In genomic region chr22:18998998-18999397, GRCh38 we compare ENCODE assay signal across 12 cellular contexts.
DNase-seq lines count a peak whose midpoint lies in the region; ATAC-seq and TF ChIP-seq lines count a peak whose summit lies in the region.
"Had no signal": no experiment of that assay in that cellular context is flagged by ENCODE, and none has a peak within 500 bp of the region (broad histone marks: within the 10 kb centered on the region; RNA-seq: fewer than 3 reads in every experiment).

No MANE protein-coding gene starts in this region.

- no peaks in the 10 kb centered on the region for H3K36me3 Mint-ChIP-seq in neural crest cell (ENCODE audit: low read depth)
- H3K36me3 Mint-ChIP-seq in naive thymus-derived CD8-positive, alpha-beta T cell: no peaks in the 10 kb centered on the region
- H3K36me3 Mint-ChIP-seq: activated naive CD4-positive, alpha-beta T cell treated with anti-CD3 and anti-CD28 coated beads, Interleukin-2, amount 50 U/mL, for 72 hours; memory B cell had no signal

- no peak overlapping the region for H2AFZ ChIP-seq in GM23248

- H3K4me1 Mint-ChIP-seq in neural crest cell: peaks cover 5% of the 10 kb centered on the region
- H3K4me1 Mint-ChIP-seq in naive thymus-derived CD8-positive, alpha-beta T cell: no peaks in the 10 kb centered on the region
- H3K4me1 Mint-ChIP-seq: memory B cell had no signal

- DNase-seq in NCI-H82 (lab: John Stamatoyannopoulos, UW): peak; percentile 26
- DNase-seq in NCI-H82 treated with DMSO at 0.1 percent for 48 hours (lab: John Stamatoyannopoulos, UW; ENCODE audit: unreplicated experiment): no peak
- peak; percentile 5 for DNase-seq in GM23248
- DNase-seq in choroid plexus epithelial cell (ENCODE audit: low read depth): no peak
- DNase-seq in neural crest cell (ENCODE audit: low read depth, low spot score): peak; percentile 17
- no peak for DNase-seq in stimulated activated naive CD4-positive, alpha-beta T cell treated with Interleukin-2 at 50 U/mL for 16 hours (lab: John Stamatoyannopoulos, UW)
- DNase-seq in naive thymus-derived CD8-positive, alpha-beta T cell: no peak
- DNase-seq: dorsolateral prefrontal cortex, Karpas-422 had no signal

- no peaks in the 10 kb centered on the region for H3K9me2 ChIP-seq in GM23248 (ENCODE audit: insufficient read depth)

- 14 to 15% methylated on average over 12 of the region's 12 CpGs for WGBS in GM23248 (ENCODE audit: low coverage in 1 of 2, low lambda C conversion rate in 2 of 2, missing lambda C conversion rate in 2 of 2), 2 experiments

- no peak overlapping the region for H3K4me2 ChIP-seq in GM23248 (ENCODE audit: unreplicated experiment)

- H3F3A ChIP-seq in GM23248 (ENCODE audit: insufficient read depth): no peaks in the 10 kb centered on the region

- H3K27ac Mint-ChIP-seq in neural crest cell (ENCODE audit: unreplicated experiment): no peak overlapping the region
- no peak overlapping the region for H3K27ac Mint-ChIP-seq in naive thymus-derived CD8-positive, alpha-beta T cell
- H3K27ac Mint-ChIP-seq: activated naive CD4-positive, alpha-beta T cell treated with anti-CD3 and anti-CD28 coated beads, Interleukin-2, amount 50 U/mL, for 72 hours; memory B cell had no signal

- in situ Hi-C loops in GM23248 (cut with MboI): no loop called here

- peaks cover 20% of the 10 kb centered on the region for H3K27me3 Mint-ChIP-seq in neural crest cell (ENCODE audit: low read depth)
- H3K27me3 Mint-ChIP-seq in naive thymus-derived CD8-positive, alpha-beta T cell: peaks cover 0 to 31% (median 18%) of the 10 kb centered on the region in 5 donors

- H3K27ac ChIP-seq in GM23248: no peak overlapping the region

- ATAC-seq in GM18861 (IDR thresholded peaks at IDR 0.05; ENCODE audit: unreplicated experiment): no peak
- no peak for ATAC-seq in naive thymus-derived CD8-positive, alpha-beta T cell

- H3K4me3 ChIP-seq in GM23248 (no peak overlapping the region), choroid plexus epithelial cell (ENCODE audit: low read depth, low read length) (no peak overlapping the region)

- H3K9me3 ChIP-seq in GM23248 (ENCODE audit: low read depth): no peaks in the 10 kb centered on the region

- TF ChIP-seq CTCF in choroid plexus epithelial cell (conservative IDR thresholded peaks at IDR 0.05; ENCODE audit: low read depth, low read length) (peak; percentile 40), neural crest cell (conservative IDR thresholded peaks at IDR 0.05) (peak; percentile 50)

- POLR2A ChIA-PET in naive thymus-derived CD8-positive, alpha-beta T cell (lab: Charles Lee): no interaction called here

- H3K4me1 ChIP-seq in GM23248 (ENCODE audit: insufficient read depth): no peaks in the 10 kb centered on the region

- peaks cover 60% of the 10 kb centered on the region for H3K27me3 ChIP-seq in GM23248 (replicated peaks; ENCODE audit: insufficient read depth)

- no peaks in the 10 kb centered on the region for H3K79me2 ChIP-seq in GM23248 (ENCODE audit: insufficient read depth)

- no peaks in the 10 kb centered on the region for H4K20me1 ChIP-seq in GM23248 (ENCODE audit: insufficient read depth)

- no peaks in the 10 kb centered on the region for H3K36me3 ChIP-seq in GM23248 (ENCODE audit: low read depth)

- H3K9me3 Mint-ChIP-seq in neural crest cell: no peaks in the 10 kb centered on the region
- no peaks in the 10 kb centered on the region for H3K9me3 Mint-ChIP-seq in naive thymus-derived CD8-positive, alpha-beta T cell
- H3K9me3 Mint-ChIP-seq: activated naive CD4-positive, alpha-beta T cell treated with anti-CD3 and anti-CD28 coated beads, Interleukin-2, amount 50 U/mL, for 72 hours; memory B cell had no signal

- H3K4me3 Mint-ChIP-seq in neural crest cell: no peak overlapping the region
- H3K4me3 Mint-ChIP-seq in naive thymus-derived CD8-positive, alpha-beta T cell: no peak overlapping the region
- H3K4me3 Mint-ChIP-seq: memory B cell had no signal

- no peak overlapping the region for H3K9ac ChIP-seq in GM23248

Comparison
In these comparisons a context has a peak if more than half of its experiments do, and no peak if none do; other contexts are left out.
1. DNase-seq: peak in NCI-H82 (single experiment), GM23248 (single experiment) and neural crest cell (single experiment); none in NCI-H82 treated with DMSO at 0.1 percent for 48 hours (single experiment), choroid plexus epithelial cell (single experiment), stimulated activated naive CD4-positive, alpha-beta T cell treated with Interleukin-2 at 50 U/mL for 16 hours (single experiment) and naive thymus-derived CD8-positive, alpha-beta T cell (0 of 10).